Comparison of ENCODE assay signal across 16 cellular contexts in the genomic region with DNA sequence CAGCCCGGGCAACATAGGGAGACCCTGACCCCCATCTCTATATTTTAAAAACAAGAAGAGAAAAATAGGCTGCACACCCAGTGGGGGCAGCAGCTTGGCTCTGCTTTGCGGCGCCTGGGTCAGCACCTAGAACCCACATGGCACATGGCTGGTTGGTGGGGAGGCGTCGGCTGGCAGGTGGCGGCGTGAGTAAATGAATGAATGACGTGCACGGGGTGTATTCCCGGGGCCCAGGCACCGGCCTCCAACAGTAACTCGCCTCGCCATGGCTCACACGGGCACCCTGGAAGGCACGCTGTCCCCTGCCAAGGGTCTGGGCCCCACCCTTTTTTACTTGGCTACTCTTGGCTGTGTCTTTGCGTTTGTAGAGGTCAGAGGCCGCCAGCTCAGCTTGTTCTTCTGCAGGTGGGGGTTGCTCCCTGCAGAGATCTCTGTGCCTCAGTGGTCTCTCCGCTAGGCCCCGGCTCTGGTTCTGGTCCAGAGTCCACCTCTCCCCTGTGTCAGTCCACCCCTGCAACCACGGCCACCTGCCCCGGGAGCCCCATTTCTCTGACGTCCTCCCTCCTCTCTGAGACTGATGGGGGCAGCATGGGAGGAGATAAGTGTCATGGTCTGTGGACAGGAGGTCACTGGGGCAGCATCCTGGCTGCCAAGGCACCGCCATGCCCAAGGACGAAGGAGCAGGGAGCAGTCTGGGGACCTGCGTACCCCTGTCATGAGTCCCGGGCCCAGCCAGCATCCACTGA. TPM values are rescaled to one million over a fixed set of nuclear protein-coding genes. Genes with fewer than 3 reads are reported as not detected.
A peak's percentile ranks its signal among the peaks of the same experiment; 100 is the strongest.
DNase-seq lines count a peak whose midpoint lies in the region; ATAC-seq lines count a peak whose summit lies in the region.
"Had no signal": no experiment of that assay in that cellular context is flagged by ENCODE, and none has a peak within 500 bp of the region (broad histone marks: within the 10 kb centered on the region; RNA-seq: fewer than 3 reads in every experiment).

No MANE protein-coding gene starts in this region.

- H2AK5ac ChIP-seq in trophoblast cell (ENCODE audit: low read length): no peak overlapping the region

- no peaks in the 10 kb centered on the region for H3K9me3 Mint-ChIP-seq in central memory CD8-positive, alpha-beta T cell

- H2BK12ac ChIP-seq in trophoblast cell (ENCODE audit: low read length): no peak overlapping the region

- H3K4me3 ChIP-seq in NT2/D1 (ENCODE audit: insufficient read length, low read depth) (no peak overlapping the region), trophoblast cell (ENCODE audit: low read depth, low read length) (no peak overlapping the region)
- H3K4me3 ChIP-seq: BLaER1 treated with 17β-estradiol and CSF1 and Interleukin-3, amounts not matched to agents 10 nM and 100 nM had no signal

- no peak overlapping the region for H2BK5ac ChIP-seq in trophoblast cell (ENCODE audit: low read depth, low read length, poor library complexity)

- no peak overlapping the region for H3K27ac ChIP-seq in trophoblast cell (ENCODE audit: low read depth, low read length)
- H3K27ac ChIP-seq: BLaER1 treated with 17β-estradiol and CSF1 and Interleukin-3, amounts not matched to agents 10 nM and 100 nM had no signal

- H3K36me3 Mint-ChIP-seq in central memory CD8-positive, alpha-beta T cell (ENCODE audit: insufficient read depth): peaks cover 13% of the 10 kb centered on the region

- H3K27me3 Mint-ChIP-seq in central memory CD8-positive, alpha-beta T cell: no peaks in the 10 kb centered on the region

- H3K18ac ChIP-seq in trophoblast cell (ENCODE audit: low read length): peak overlapping the region; percentile 38

- H3K9me3 ChIP-seq in NT2/D1 (ENCODE audit: insufficient read depth, low read length) (no peaks in the 10 kb centered on the region), trophoblast cell (ENCODE audit: insufficient read depth, low read depth, low read length) (peaks cover 2% of the 10 kb centered on the region)
- H3K9me3 ChIP-seq: BLaER1 treated with 17β-estradiol and CSF1 and Interleukin-3, amounts not matched to agents 10 nM and 100 nM had no signal

- peaks cover 68% of the 10 kb centered on the region for H3K4me1 Mint-ChIP-seq in central memory CD8-positive, alpha-beta T cell

- no CpG with 5 or more reads among the region's 26 CpGs for WGBS in trophoblast cell (ENCODE audit: extremely low coverage, insufficient coverage, insufficient read length)

- H3K79me1 ChIP-seq in trophoblast cell (ENCODE audit: low read length): peaks cover 18% of the 10 kb centered on the region

- H3K4ac ChIP-seq in trophoblast cell (ENCODE audit: low read depth, low read length): peak overlapping the region; percentile 80

- H3K23ac ChIP-seq in trophoblast cell (ENCODE audit: low read length): no peak overlapping the region

- no peak overlapping the region for H2AFZ ChIP-seq in trophoblast cell (ENCODE audit: insufficient read depth, low read length, poor library complexity)

- peaks cover 54% of the 10 kb centered on the region for H3K79me2 ChIP-seq in trophoblast cell (ENCODE audit: control insufficient read depth, insufficient read depth, low read length, poor library complexity)

- no peak overlapping the region for H3K14ac ChIP-seq in trophoblast cell (ENCODE audit: low read length)

- no peak overlapping the region for H4K8ac ChIP-seq in trophoblast cell (ENCODE audit: low read depth, low read length)

- H3K27ac Mint-ChIP-seq in central memory CD8-positive, alpha-beta T cell (ENCODE audit: low read depth): peak overlapping the region; percentile 53

- no peak for ATAC-seq in central memory CD8-positive, alpha-beta T cell (replicated peaks; ENCODE audit: extremely low read depth, poor library complexity, severe bottlenecking)
- no peak for ATAC-seq in GM18502 (IDR thresholded peaks at IDR 0.05; ENCODE audit: poor library complexity, unreplicated experiment)
- ATAC-seq: SK-N-SH treated with all-trans-retinoic acid at 6 μM for 48 hours had no signal

- DNase-seq in NT2/D1 (ENCODE audit: low read depth, low spot score) (no peak), trophoblast cell (no peak), occipital lobe (lab: John Stamatoyannopoulos, UW) (no peak), NCI-H345 treated with DMSO at 0.1 percent for 48 hours (lab: John Stamatoyannopoulos, UW; ENCODE audit: unreplicated experiment) (no peak)
- no peak for DNase-seq in central memory CD8-positive, alpha-beta T cell (ENCODE audit: low spot score in 2 of 2)
- DNase-seq: KG1, NCI-H1105 treated with DMSO at 0.1 percent for 48 hours, NCI-H1694 treated with DMSO at 0.1 percent for 48 hours, NCI-H510A treated with DMSO at 0.1 percent for 48 hours, NCI-H774, OCI-M1, SIG-M5 had no signal

- no peak overlapping the region for H4K12ac ChIP-seq in trophoblast cell (ENCODE audit: low read depth, low read length)

- peaks cover 80% of the 10 kb centered on the region for H3K36me3 ChIP-seq in NT2/D1 (ENCODE audit: insufficient read depth, insufficient read length, low read length)
- H3K36me3 ChIP-seq in trophoblast cell (ENCODE audit: control insufficient read depth in 1 of 2, insufficient read depth in 2 of 2, low read length in 2 of 2): peaks cover 59 to 64% of the 10 kb centered on the region in 2 experiments

- H2BK120ac ChIP-seq in trophoblast cell (ENCODE audit: insufficient read depth, low read length, poor library complexity): no peak overlapping the region

- H3K4me1 ChIP-seq in NT2/D1 (ENCODE audit: insufficient read depth, insufficient read length) (peaks cover 40% of the 10 kb centered on the region), trophoblast cell (ENCODE audit: control insufficient read depth in 1 of 2, insufficient read depth in 2 of 2, low read length in 2 of 2) (peaks cover 23 to 32% of the 10 kb centered on the region in 2 experiments)

- H3K4me2 ChIP-seq in trophoblast cell (ENCODE audit: low read length): no peak overlapping the region

- H4K91ac ChIP-seq in trophoblast cell (ENCODE audit: low read depth, low read length): no peak overlapping the region

- H3K9ac ChIP-seq in NT2/D1 (ENCODE audit: insufficient read length, low read depth) (peak overlapping the region; percentile 10), trophoblast cell (ENCODE audit: low read length) (no peak overlapping the region)

- no peak overlapping the region for H3K4me3 Mint-ChIP-seq in central memory CD8-positive, alpha-beta T cell

- H3K27me3 ChIP-seq in NT2/D1 (ENCODE audit: insufficient read depth, insufficient read length) (no peaks in the 10 kb centered on the region), trophoblast cell (ENCODE audit: insufficient read depth, low read length) (no peaks in the 10 kb centered on the region)
- H3K27me3 ChIP-seq: BLaER1 treated with 17β-estradiol and CSF1 and Interleukin-3, amounts not matched to agents 10 nM and 100 nM had no signal

RNA-seq across cellular contexts. Expression of gene FZR1, which starts 5.6 kb away (rescaled TPM):
- polyA plus RNA-seq in trophoblast cell (2013): 47.0 and 52.8 TPM in 2 replicates
- total RNA-seq in occipital lobe: 42.0 TPM

RNA-seq across cellular contexts. Expression of gene DOHH, which starts 11.2 kb away (rescaled TPM):
- 5.3 and 5.8 TPM in 2 replicates for polyA plus RNA-seq in trophoblast cell (2013)
- total RNA-seq in occipital lobe: 10.6 TPM

RNA-seq across cellular contexts. Expression of gene TEKTIP1, which starts 27.3 kb away (rescaled TPM):
- polyA plus RNA-seq in trophoblast cell (2013): 0.21 TPM in 1 of 2 replicates, not detected in the other
- total RNA-seq in occipital lobe: not detected

RNA-seq across cellular contexts. Expression of gene SMIM44, which starts 28.4 kb away (rescaled TPM):
- not detected in 2 replicates for polyA plus RNA-seq in trophoblast cell (2013)
- total RNA-seq in occipital lobe: not detected
- total RNA-seq: A673 had no signal

RNA-seq across cellular contexts. Expression of gene SMIM24, which starts 31.4 kb away (rescaled TPM):
- 0.39 and 0.47 TPM in 2 replicates for polyA plus RNA-seq in trophoblast cell (2013)
- total RNA-seq in occipital lobe: not detected
- total RNA-seq: A673 had no signal
